In genomic region chr7:1509226-1509625, GRCh38 we compare ENCODE assay signal across 16 cellular contexts. TPM values are rescaled to one million over a fixed set of nuclear protein-coding genes. Genes with fewer than 3 reads are reported as not detected.
DNase-seq lines count a peak whose midpoint lies in the region; ATAC-seq and TF ChIP-seq lines count a peak whose summit lies in the region.
"Had no signal": no experiment of that assay in that cellular context is flagged by ENCODE, and none has a peak within 500 bp of the region (broad histone marks: within the 10 kb centered on the region; RNA-seq: fewer than 3 reads in every experiment).

No MANE protein-coding gene starts in this region.

- H3K9ac ChIP-seq in neuronal stem cell (ENCODE audit: low read depth, low read length, poor library complexity) = no peak overlapping the region

- peak overlapping the region; percentile 43 for H2AK5ac ChIP-seq in neuronal stem cell (ENCODE audit: low read depth, low read length)

- TF ChIP-seq CTCF in activated CD8-positive, alpha-beta T cell treated with anti-CD3 and anti-CD28 coated beads for 36 hours (IDR thresholded peaks at IDR 0.05) = no peak
- no peak for TF ChIP-seq CTCF in CD8-positive, alpha-beta T cell (IDR thresholded peaks at IDR 0.05)

- ATAC-seq in activated CD8-positive, alpha-beta T cell treated with anti-CD3 and anti-CD28 coated beads for 36 hours = no peak
- no peak for ATAC-seq in activated CD8-positive, alpha-beta T cell treated with anti-CD3 and anti-CD28 coated beads, Interleukin-2, amount 10 ng/mL, durations not matched to agents 7 days and 5 days
- no peak for ATAC-seq in CD8-positive, alpha-beta T cell
- ATAC-seq in HG02852 (IDR thresholded peaks at IDR 0.05; ENCODE audit: unreplicated experiment) (no peak), T-helper 17 cell (no peak)
- ATAC-seq: GM23338, HCT116 had no signal

- no peak overlapping the region for H3K27ac Mint-ChIP-seq in activated CD8-positive, alpha-beta T cell treated with anti-CD3 and anti-CD28 coated beads for 36 hours
- H3K27ac Mint-ChIP-seq in activated CD8-positive, alpha-beta T cell treated with anti-CD3 and anti-CD28 coated beads, Interleukin-2, amount 10 ng/mL, durations not matched to agents 7 days and 5 days = no peak overlapping the region
- no peak overlapping the region for H3K27ac Mint-ChIP-seq in CD8-positive, alpha-beta T cell
- peak overlapping the region; percentile 16 for H3K27ac Mint-ChIP-seq in activated naive CD8-positive, alpha-beta T cell treated with anti-CD3 and anti-CD28 coated beads for 36 hours
- no peak overlapping the region for H3K27ac Mint-ChIP-seq in T-helper 17 cell
- H3K27ac Mint-ChIP-seq: GM23338 had no signal

- no peak overlapping the region for H3K23ac ChIP-seq in neuronal stem cell (ENCODE audit: low read depth, low read length, poor library complexity)

- H3K4me1 Mint-ChIP-seq in activated CD8-positive, alpha-beta T cell treated with anti-CD3 and anti-CD28 coated beads for 36 hours (ENCODE audit: low read depth) = peaks cover 43% of the 10 kb centered on the region
- H3K4me1 Mint-ChIP-seq in activated CD8-positive, alpha-beta T cell treated with anti-CD3 and anti-CD28 coated beads, Interleukin-2, amount 10 ng/mL, durations not matched to agents 7 days and 5 days (ENCODE audit: low read depth) = peaks cover 62% of the 10 kb centered on the region
- peaks cover 53% of the 10 kb centered on the region for H3K4me1 Mint-ChIP-seq in CD8-positive, alpha-beta T cell (ENCODE audit: low read depth)
- peaks cover 33% of the 10 kb centered on the region for H3K4me1 Mint-ChIP-seq in activated naive CD8-positive, alpha-beta T cell treated with anti-CD3 and anti-CD28 coated beads for 36 hours
- peaks cover 20% of the 10 kb centered on the region for H3K4me1 Mint-ChIP-seq in T-helper 17 cell

- H2BK5ac ChIP-seq in neuronal stem cell (ENCODE audit: low read length) = no peak overlapping the region

- CTCF ChIA-PET in activated CD8-positive, alpha-beta T cell treated with anti-CD3 and anti-CD28 coated beads for 36 hours (lab: Charles Lee) = no interaction called here
- CTCF ChIA-PET in activated CD8-positive, alpha-beta T cell treated with anti-CD3 and anti-CD28 coated beads, Interleukin-2, amount 10 ng/mL, durations not matched to agents 7 days and 5 days (lab: Charles Lee) = interaction anchor here (1.2 kb wide), 1 partner anchor 21 kb away, joined by 3 read pairs; the partner anchor contains the start of gene MAFK
- CTCF ChIA-PET in CD8-positive, alpha-beta T cell (lab: Charles Lee) = no interaction called here

- no peak overlapping the region for H2BK12ac ChIP-seq in neuronal stem cell (ENCODE audit: low read length)

- no peak overlapping the region for H3K18ac ChIP-seq in neuronal stem cell (ENCODE audit: low read length)

- no peak overlapping the region for H3K14ac ChIP-seq in neuronal stem cell (ENCODE audit: low read length)

- H3K79me1 ChIP-seq in neuronal stem cell (ENCODE audit: low read depth, low read length) = no peaks in the 10 kb centered on the region

- H4K8ac ChIP-seq in neuronal stem cell (ENCODE audit: low read depth, low read length) = no peak overlapping the region

- H3K27me3 Mint-ChIP-seq in activated CD8-positive, alpha-beta T cell treated with anti-CD3 and anti-CD28 coated beads for 36 hours = no peaks in the 10 kb centered on the region
- H3K27me3 Mint-ChIP-seq in activated CD8-positive, alpha-beta T cell treated with anti-CD3 and anti-CD28 coated beads, Interleukin-2, amount 10 ng/mL, durations not matched to agents 7 days and 5 days (ENCODE audit: low read depth) = no peaks in the 10 kb centered on the region
- peaks cover 3% of the 10 kb centered on the region for H3K27me3 Mint-ChIP-seq in CD8-positive, alpha-beta T cell (ENCODE audit: low read depth)
- H3K27me3 Mint-ChIP-seq in activated naive CD8-positive, alpha-beta T cell treated with anti-CD3 and anti-CD28 coated beads for 36 hours = no peaks in the 10 kb centered on the region
- H3K27me3 Mint-ChIP-seq in T-helper 17 cell = no peaks in the 10 kb centered on the region

- no peak overlapping the region for H2AFZ ChIP-seq in neuronal stem cell (ENCODE audit: low read length)
- H2AFZ ChIP-seq: GM23338 had no signal

- no peaks in the 10 kb centered on the region for H3K9me3 ChIP-seq in CD8-positive, alpha-beta T cell (ENCODE audit: low read length)
- H3K9me3 ChIP-seq in neuronal stem cell (replicated peaks in 1 of 2; ENCODE audit: control insufficient read depth in 2 of 2, insufficient read depth in 1 of 2, low read depth in 1 of 2, low read length in 2 of 2) (no peaks in the 10 kb centered on the region), T-helper 17 cell (ENCODE audit: control insufficient read depth, low read length, poor library complexity, severe bottlenecking) (no peaks in the 10 kb centered on the region)

- DNase-seq in activated CD8-positive, alpha-beta T cell treated with anti-CD3 and anti-CD28 coated beads for 36 hours = peak; percentile 23
- no peak for DNase-seq in activated CD8-positive, alpha-beta T cell treated with anti-CD3 and anti-CD28 coated beads, Interleukin-2, amount 10 ng/mL, durations not matched to agents 7 days and 5 days
- DNase-seq in CD8-positive, alpha-beta T cell = no peak
- no peak for DNase-seq in activated naive CD8-positive, alpha-beta T cell treated with anti-CD3 and anti-CD28 coated beads for 36 hours
- no peak for DNase-seq in neuronal stem cell (ENCODE audit: low spot score)
- no peak for DNase-seq in T-helper 17 cell
- DNase-seq in SHP77 (lab: John Stamatoyannopoulos, UW) = no peak
- DNase-seq: CD8-positive, alpha-beta memory T cell; NCI-H1105; NCI-H2081; NCI-H446; NCI-H526 treated with DMSO at 0.1 percent for 48 hours; SHP77 treated with DMSO at 0.1 percent for 48 hours had no signal

- no peak overlapping the region for H3K27ac ChIP-seq in CD8-positive, alpha-beta T cell (ENCODE audit: low read depth, low read length)
- no peak overlapping the region for H3K27ac ChIP-seq in neuronal stem cell (replicated peaks; ENCODE audit: low read length)

- no peaks in the 10 kb centered on the region for H3K36me3 ChIP-seq in CD8-positive, alpha-beta T cell (ENCODE audit: insufficient read depth, low read length)
- no peaks in the 10 kb centered on the region for H3K36me3 ChIP-seq in neuronal stem cell (replicated peaks in 1 of 2; ENCODE audit: control insufficient read depth in 2 of 2, insufficient read depth in 2 of 2, low read length in 2 of 2)

- H3K27me3 ChIP-seq in CD8-positive, alpha-beta T cell (ENCODE audit: insufficient read depth, low read length) = no peaks in the 10 kb centered on the region
- no peaks in the 10 kb centered on the region for H3K27me3 ChIP-seq in neuronal stem cell (ENCODE audit: control insufficient read depth in 3 of 3, insufficient read depth in 3 of 3, low read depth in 1 of 3, low read length in 3 of 3)

- peaks cover 7% of the 10 kb centered on the region for H3K36me3 Mint-ChIP-seq in activated CD8-positive, alpha-beta T cell treated with anti-CD3 and anti-CD28 coated beads for 36 hours (ENCODE audit: low read depth)
- no peaks in the 10 kb centered on the region for H3K36me3 Mint-ChIP-seq in activated CD8-positive, alpha-beta T cell treated with anti-CD3 and anti-CD28 coated beads, Interleukin-2, amount 10 ng/mL, durations not matched to agents 7 days and 5 days (ENCODE audit: low read depth)
- H3K36me3 Mint-ChIP-seq in CD8-positive, alpha-beta T cell = no peaks in the 10 kb centered on the region
- H3K36me3 Mint-ChIP-seq in activated naive CD8-positive, alpha-beta T cell treated with anti-CD3 and anti-CD28 coated beads for 36 hours = peaks cover 5% of the 10 kb centered on the region
- H3K36me3 Mint-ChIP-seq in T-helper 17 cell (ENCODE audit: low read depth) = no peaks in the 10 kb centered on the region

- peak overlapping the region; percentile 8 for H3K4me3 Mint-ChIP-seq in activated CD8-positive, alpha-beta T cell treated with anti-CD3 and anti-CD28 coated beads for 36 hours
- H3K4me3 Mint-ChIP-seq in activated CD8-positive, alpha-beta T cell treated with anti-CD3 and anti-CD28 coated beads, Interleukin-2, amount 10 ng/mL, durations not matched to agents 7 days and 5 days = no peak overlapping the region
- H3K4me3 Mint-ChIP-seq in CD8-positive, alpha-beta T cell = peak overlapping the region; percentile 26
- H3K4me3 Mint-ChIP-seq in activated naive CD8-positive, alpha-beta T cell treated with anti-CD3 and anti-CD28 coated beads for 36 hours = no peak overlapping the region
- H3K4me3 Mint-ChIP-seq in T-helper 17 cell = no peak overlapping the region
- H3K4me3 Mint-ChIP-seq: GM23338 had no signal

- no peaks in the 10 kb centered on the region for H3K9me3 Mint-ChIP-seq in activated CD8-positive, alpha-beta T cell treated with anti-CD3 and anti-CD28 coated beads for 36 hours
- no peaks in the 10 kb centered on the region for H3K9me3 Mint-ChIP-seq in activated CD8-positive, alpha-beta T cell treated with anti-CD3 and anti-CD28 coated beads, Interleukin-2, amount 10 ng/mL, durations not matched to agents 7 days and 5 days (ENCODE audit: insufficient read depth)
- H3K9me3 Mint-ChIP-seq in CD8-positive, alpha-beta T cell = no peaks in the 10 kb centered on the region
- H3K9me3 Mint-ChIP-seq in activated naive CD8-positive, alpha-beta T cell treated with anti-CD3 and anti-CD28 coated beads for 36 hours = no peaks in the 10 kb centered on the region
- H3K9me3 Mint-ChIP-seq: CD8-positive, alpha-beta memory T cell; GM23338 had no signal

- POLR2A ChIA-PET in activated CD8-positive, alpha-beta T cell treated with anti-CD3 and anti-CD28 coated beads for 36 hours (lab: Charles Lee) = interaction anchor here (1.5 kb wide), 1 partner anchor 27 kb away, joined by 3 read pairs; no protein-coding TSS in a partner anchor
- POLR2A ChIA-PET in activated CD8-positive, alpha-beta T cell treated with anti-CD3 and anti-CD28 coated beads, Interleukin-2, amount 10 ng/mL, durations not matched to agents 7 days and 5 days (lab: Charles Lee) = no interaction called here
- POLR2A ChIA-PET in CD8-positive, alpha-beta T cell (lab: Charles Lee) = interaction anchor here (1.3 kb wide), 1 partner anchor 23 kb away, joined by 4 read pairs; no protein-coding TSS in a partner anchor

- intact Hi-C loops in activated CD8-positive, alpha-beta T cell treated with anti-CD3 and anti-CD28 coated beads for 36 hours (cut with micrococcal nuclease) = no loop called here
- intact Hi-C loops in CD8-positive, alpha-beta T cell (cut with DNase I, micrococcal nuclease) = loop anchor here in 1 of 2 experiments (10.0 kb wide), 1 partner anchor 726 kb away; the partner anchor contains the start of gene MAD1L1

- H3K4me3 ChIP-seq in CD8-positive, alpha-beta T cell (ENCODE audit: low read depth, low read length) = no peak overlapping the region
- H3K4me3 ChIP-seq in neuronal stem cell (ENCODE audit: low read length in 2 of 2) = no peak overlapping the region
- H3K4me3 ChIP-seq: GM23338 had no signal

- H3K4me2 ChIP-seq in neuronal stem cell (ENCODE audit: insufficient read depth, low read length, poor library complexity, severe bottlenecking) = no peak overlapping the region
- H3K4me2 ChIP-seq: GM23338 had no signal

- no CpG with 5 or more reads among the region's 14 CpGs for WGBS in neuronal stem cell (ENCODE audit: extremely low coverage in 2 of 2, insufficient read length in 2 of 2, insufficient replicate concordance in 1 of 2), 2 donors

- H2BK120ac ChIP-seq in neuronal stem cell (ENCODE audit: low read depth, low read length) = no peak overlapping the region

- H2BK15ac ChIP-seq in neuronal stem cell (ENCODE audit: low read length) = no peak overlapping the region

- H3K4ac ChIP-seq in neuronal stem cell (ENCODE audit: low read length) = peak overlapping the region; percentile 66

- no peak overlapping the region for H4K91ac ChIP-seq in neuronal stem cell (ENCODE audit: low read depth, low read length, poor library complexity)

- peaks cover 61% of the 10 kb centered on the region for H3K4me1 ChIP-seq in CD8-positive, alpha-beta T cell (ENCODE audit: insufficient read depth, low read length)
- H3K4me1 ChIP-seq in neuronal stem cell (ENCODE audit: control insufficient read depth in 2 of 2, insufficient read depth in 1 of 2, low read depth in 1 of 2, low read length in 2 of 2) = peaks cover 3 to 13% of the 10 kb centered on the region in 2 donors

RNA-seq across cellular contexts. Expression of gene INTS1, which starts 5.0 kb away (rescaled TPM):
- total RNA-seq in activated CD8-positive, alpha-beta T cell treated with anti-CD3 and anti-CD28 coated beads for 36 hours = 100 to 1,000 TPM; 100 to 103 TPM
- total RNA-seq in activated CD8-positive, alpha-beta T cell treated with anti-CD3 and anti-CD28 coated beads, Interleukin-2, amount 10 ng/mL, durations not matched to agents 7 days and 5 days = 100 to 1,000 TPM; 105 to 112 TPM
- total RNA-seq in CD8-positive, alpha-beta T cell = 100 to 1,000 TPM; 106 to 113 TPM
- total RNA-seq in activated naive CD8-positive, alpha-beta T cell treated with anti-CD3 and anti-CD28 coated beads for 36 hours = 10 to 100 TPM; 88.9 to 94.1 TPM
- 25.3 TPM for polyA plus RNA-seq in neuronal stem cell (2013, experiment 1 of 2)
- 24.4 TPM for polyA plus RNA-seq in neuronal stem cell (2013, experiment 2 of 2)
- total RNA-seq in T-helper 17 cell = 10 to 100 TPM; 88.2 to 89.4 TPM

RNA-seq across cellular contexts. Expression of gene MAFK, which starts 21.3 kb away (rescaled TPM):
- 10 to 100 TPM; 34.3 to 42.9 TPM for total RNA-seq in activated CD8-positive, alpha-beta T cell treated with anti-CD3 and anti-CD28 coated beads for 36 hours
- 10 to 100 TPM; 22.6 to 23.9 TPM for total RNA-seq in activated CD8-positive, alpha-beta T cell treated with anti-CD3 and anti-CD28 coated beads, Interleukin-2, amount 10 ng/mL, durations not matched to agents 7 days and 5 days
- total RNA-seq in CD8-positive, alpha-beta T cell = 10 to 100 TPM; 48.7 to 49.8 TPM
- 10 to 100 TPM; 39.1 to 43.7 TPM for total RNA-seq in activated naive CD8-positive, alpha-beta T cell treated with anti-CD3 and anti-CD28 coated beads for 36 hours
- 4.4 TPM for polyA plus RNA-seq in neuronal stem cell (2013, experiment 1 of 2)
- 4.1 TPM for polyA plus RNA-seq in neuronal stem cell (2013, experiment 2 of 2)
- total RNA-seq in T-helper 17 cell = 10 to 100 TPM; 55.8 to 56.4 TPM

RNA-seq across cellular contexts. Expression of gene TMEM184A, which starts 46.8 kb away (rescaled TPM):
- total RNA-seq in activated CD8-positive, alpha-beta T cell treated with anti-CD3 and anti-CD28 coated beads for 36 hours = not detected
- total RNA-seq in activated CD8-positive, alpha-beta T cell treated with anti-CD3 and anti-CD28 coated beads, Interleukin-2, amount 10 ng/mL, durations not matched to agents 7 days and 5 days = not detected
- not detected for total RNA-seq in CD8-positive, alpha-beta T cell
- total RNA-seq in activated naive CD8-positive, alpha-beta T cell treated with anti-CD3 and anti-CD28 coated beads for 36 hours = under 1 TPM; 0.14 to 0.22 TPM
- 0.32 TPM for polyA plus RNA-seq in neuronal stem cell (2013, experiment 1 of 2)
- 0.28 TPM for polyA plus RNA-seq in neuronal stem cell (2013, experiment 2 of 2)
- total RNA-seq in T-helper 17 cell = not detected
- total RNA-seq: CD8-positive, alpha-beta memory T cell had no signal
- polyA plus RNA-seq: CD8-positive, alpha-beta memory T cell had no signal

RNA-seq across cellular contexts. Expression of gene MICALL2, which starts 50.0 kb away (rescaled TPM):
- 1 to 10 TPM; 3.0 to 4.2 TPM for total RNA-seq in activated CD8-positive, alpha-beta T cell treated with anti-CD3 and anti-CD28 coated beads for 36 hours
- 1 to 10 TPM; 1.9 to 2.2 TPM for total RNA-seq in activated CD8-positive, alpha-beta T cell treated with anti-CD3 and anti-CD28 coated beads, Interleukin-2, amount 10 ng/mL, durations not matched to agents 7 days and 5 days
- total RNA-seq in CD8-positive, alpha-beta T cell = 1 to 10 TPM; 1.2 to 2.1 TPM
- total RNA-seq in activated naive CD8-positive, alpha-beta T cell treated with anti-CD3 and anti-CD28 coated beads for 36 hours = 1 to 10 TPM; 2.1 to 2.3 TPM
- 9.4 TPM for polyA plus RNA-seq in neuronal stem cell (2013, experiment 1 of 2)
- polyA plus RNA-seq in neuronal stem cell (2013, experiment 2 of 2) = 10.1 TPM
- total RNA-seq in T-helper 17 cell = 1 to 10 TPM; 3.2 to 3.4 TPM

Comparison
In these comparisons a context has a peak if more than half of its experiments do, and no peak if none do; other contexts are left out.
1. H3K4me3 Mint-ChIP-seq: peak in activated CD8-positive, alpha-beta T cell treated with anti-CD3 and anti-CD28 coated beads for 36 hours (single experiment) and CD8-positive, alpha-beta T cell (single experiment); none in activated CD8-positive, alpha-beta T cell treated with anti-CD3 and anti-CD28 coated beads, Interleukin-2, amount 10 ng/mL, durations not matched to agents 7 days and 5 days (single experiment), activated naive CD8-positive, alpha-beta T cell treated with anti-CD3 and anti-CD28 coated beads for 36 hours (single experiment) and T-helper 17 cell (single experiment).